Comparison of ENCODE assay signal across 23 cellular contexts in genomic region chr17:29051194-29051593, GRCh38. TPM values are rescaled to one million over a fixed set of nuclear protein-coding genes. Genes with fewer than 3 reads are reported as not detected.
DNase-seq lines count a peak whose midpoint lies in the region; ATAC-seq and TF ChIP-seq lines count a peak whose summit lies in the region.
"Had no signal": no experiment of that assay in that cellular context is flagged by ENCODE, and none has a peak within 500 bp of the region (broad histone marks: within the 10 kb centered on the region; RNA-seq: fewer than 3 reads in every experiment).

No MANE protein-coding gene starts in this region.

- H2BK120ac ChIP-seq in mesendoderm (ENCODE audit: low read depth, low read length) = no peak overlapping the region

- no peaks in the 10 kb centered on the region for H3K9me3 ChIP-seq in sigmoid colon
- no peaks in the 10 kb centered on the region for H3K9me3 ChIP-seq in HAP-1
- H3K9me3 ChIP-seq: Caco-2, MG63, SJSA1 had no signal

- no peak overlapping the region for H3K9ac ChIP-seq in mesendoderm (ENCODE audit: low read length)

- DNase-seq in GM23338 (ENCODE audit: low spot score) = no peak
- DNase-seq in WTC11 (ENCODE audit: low spot score) = no peak
- DNase-seq in mesendoderm = no peak
- DNase-seq in sigmoid colon = no peak
- DNase-seq in HAP-1 (ENCODE audit: low spot score in 2 of 2) = no peak
- DNase-seq in SHP77 (lab: John Stamatoyannopoulos, UW) = no peak
- DNase-seq in NCI-H524 treated with DMSO at 0.1 percent for 48 hours (lab: John Stamatoyannopoulos, UW) = no peak
- DNase-seq: Caco-2; CD4-positive, alpha-beta memory T cell; DMS153; GOT3; Kasumi-1; MG63; NCI-H1048; NCI-H1417 treated with DMSO at 0.1 percent for 48 hours; NCI-H187; NCI-H2107 had no signal

- CTCF ChIA-PET in WTC11 (lab: Charles Lee) = interaction anchor here (0.6 to 2.2 kb wide), 8 partner anchors 8 to 86 kb away, joined by 3 to 10 read pairs (median 4); partner anchors contain the start of gene PIPOX

- no peak overlapping the region for H2BK15ac ChIP-seq in mesendoderm (replicated peaks; ENCODE audit: low read depth)

- H3F3A ChIP-seq in GM23338 (replicated peaks; ENCODE audit: low read depth) = no peaks in the 10 kb centered on the region; the same call in 1 of the 2 replicates

- no peaks in the 10 kb centered on the region for H3K79me1 ChIP-seq in mesendoderm (ENCODE audit: low read length)

- H3K36me3 ChIP-seq in GM23338 (ENCODE audit: insufficient read depth) = no peaks in the 10 kb centered on the region
- H3K36me3 ChIP-seq in mesendoderm (ENCODE audit: control insufficient read depth, insufficient read depth, low read length) = no peaks in the 10 kb centered on the region
- H3K36me3 ChIP-seq in sigmoid colon = no peaks in the 10 kb centered on the region
- H3K36me3 ChIP-seq in HAP-1 (replicated peaks) = no peaks in the 10 kb centered on the region
- H3K36me3 ChIP-seq: MG63, SJSA1 had no signal

- no peak for TF ChIP-seq EP300 in sigmoid colon (IDR thresholded peaks at IDR 0.05)

- H2AK5ac ChIP-seq in mesendoderm (ENCODE audit: low read length) = no peak overlapping the region

- POLR2A ChIA-PET in WTC11 (lab: Charles Lee) = no interaction called here

- H3K4me1 Mint-ChIP-seq in GM23338 (peaks cover 31% of the 10 kb centered on the region), WTC11 (peaks cover 29% of the 10 kb centered on the region)
- H3K4me1 Mint-ChIP-seq: CD4-positive, alpha-beta memory T cell had no signal

- H3K27me3 ChIP-seq in GM23338 (ENCODE audit: insufficient read depth) = no peaks in the 10 kb centered on the region
- H3K27me3 ChIP-seq in mesendoderm (ENCODE audit: insufficient read depth, low read length, poor library complexity) = no peaks in the 10 kb centered on the region
- H3K27me3 ChIP-seq in sigmoid colon = no peaks in the 10 kb centered on the region
- no peaks in the 10 kb centered on the region for H3K27me3 ChIP-seq in HAP-1 (ENCODE audit: low read depth)
- H3K27me3 ChIP-seq: MG63 had no signal

- H4K8ac ChIP-seq in mesendoderm (ENCODE audit: low read depth, low read length) = no peak overlapping the region

- H3K4me2 ChIP-seq in GM23338 (no peak overlapping the region), mesendoderm (ENCODE audit: low read length) (no peak overlapping the region)

- H3K4ac ChIP-seq in mesendoderm (ENCODE audit: low read depth, low read length) = no peak overlapping the region

- intact Hi-C loops in sigmoid colon (cut with DNase I) = no loop called here

- no peaks in the 10 kb centered on the region for H3K79me2 ChIP-seq in GM23338 (replicated peaks; ENCODE audit: insufficient read depth)
- H3K79me2 ChIP-seq in mesendoderm (ENCODE audit: control insufficient read depth, insufficient read depth, low read length) = no peaks in the 10 kb centered on the region

- in situ Hi-C loops in HAP-1 (cut with MboI; ENCODE audit: low sequenced_read_pairs) = no loop called here

- H3K27ac Mint-ChIP-seq in GM23338 (no peak overlapping the region), WTC11 (peak overlapping the region; percentile 43; the same call in 1 of the 2 replicates)
- H3K27ac Mint-ChIP-seq: CD4-positive, alpha-beta memory T cell had no signal

- H3K56ac ChIP-seq in mesendoderm (ENCODE audit: low read length) = peak overlapping the region; percentile 27

- ATAC-seq in GM23338 (no peak), WTC11 (no peak)
- ATAC-seq: Panc1 had no signal

- no peak for TF ChIP-seq POLR2A in sigmoid colon (IDR thresholded peaks at IDR 0.05)

- TF ChIP-seq CTCF in GM23338 (conservative IDR thresholded peaks at IDR 0.05; ENCODE audit: low read depth in 2 of 2) = no peak
- TF ChIP-seq CTCF in WTC11 (IDR thresholded peaks at IDR 0.05) = no peak
- TF ChIP-seq CTCF in sigmoid colon (IDR thresholded peaks at IDR 0.05) = no peak

- H3K4me3 Mint-ChIP-seq in GM23338 (no peak overlapping the region), WTC11 (no peak overlapping the region)
- H3K4me3 Mint-ChIP-seq: CD4-positive, alpha-beta memory T cell had no signal

- H3K27me3 Mint-ChIP-seq in GM23338 (ENCODE audit: insufficient read depth, low read depth, poor library complexity) (peaks cover 13% of the 10 kb centered on the region), WTC11 (ENCODE audit: low read depth) (no peaks in the 10 kb centered on the region)

- no peak overlapping the region for H3K18ac ChIP-seq in mesendoderm (ENCODE audit: low read length)

- peaks cover 23% of the 10 kb centered on the region for H3K4me1 ChIP-seq in GM23338 (ENCODE audit: insufficient read depth)
- H3K4me1 ChIP-seq in mesendoderm (ENCODE audit: control insufficient read depth, low read depth, low read length) = peaks cover 4% of the 10 kb centered on the region
- H3K4me1 ChIP-seq in sigmoid colon = no peaks in the 10 kb centered on the region
- H3K4me1 ChIP-seq in HAP-1 = no peaks in the 10 kb centered on the region; the same call in 1 of the 2 replicates
- H3K4me1 ChIP-seq: SJSA1 had no signal

- H3K9me3 Mint-ChIP-seq in GM23338 (no peaks in the 10 kb centered on the region), WTC11 (no peaks in the 10 kb centered on the region)
- H3K9me3 Mint-ChIP-seq: CD4-positive, alpha-beta memory T cell had no signal

- no peak overlapping the region for H4K5ac ChIP-seq in mesendoderm (ENCODE audit: low read length)

- no peak overlapping the region for H2AFZ ChIP-seq in GM23338

- H3K4me3 ChIP-seq in GM23338 (no peak overlapping the region), mesendoderm (ENCODE audit: low read length) (no peak overlapping the region), sigmoid colon (no peak overlapping the region), HAP-1 (no peak overlapping the region)
- H3K4me3 ChIP-seq: MG63, SJSA1 had no signal

- H3K9me2 ChIP-seq in GM23338 (ENCODE audit: insufficient read depth) = peaks cover 5% of the 10 kb centered on the region; the same call in 1 of the 2 replicates

- H3K36me3 Mint-ChIP-seq in GM23338 (ENCODE audit: low read depth) = peaks cover 17% of the 10 kb centered on the region
- H3K36me3 Mint-ChIP-seq in WTC11 = peaks cover 11% of the 10 kb centered on the region
- H3K36me3 Mint-ChIP-seq: CD4-positive, alpha-beta memory T cell had no signal

- no CpG with 5 or more reads among the region's 12 CpGs for WGBS in mesendoderm (ENCODE audit: extremely low coverage, insufficient coverage, low lambda C conversion rate)
- WGBS in sigmoid colon, 2 donors = 86 to 87% methylated on average over 12 of the region's 12 CpGs

- H4K20me1 ChIP-seq in GM23338 (replicated peaks; ENCODE audit: insufficient read depth) = no peaks in the 10 kb centered on the region

- H2BK5ac ChIP-seq in mesendoderm (ENCODE audit: low read length) = no peak overlapping the region

- H3K23ac ChIP-seq in mesendoderm (ENCODE audit: low read length) = no peak overlapping the region

- H3K27ac ChIP-seq in GM23338 (ENCODE audit: low read depth) (peak overlapping the region; percentile 45; the same call in 1 of the 2 replicates), mesendoderm (ENCODE audit: low read depth, low read length) (no peak overlapping the region), sigmoid colon (no peak overlapping the region)
- H3K27ac ChIP-seq: SJSA1 had no signal

TF ChIP-seq in GM23338, 12 proteins besides CTCF, POLR2A, EP300 and RAD21 (continues in another document):
- no peak for TF ChIP-seq POLR2AphosphoS5 (IDR thresholded peaks at IDR 0.05; ENCODE audit: low read depth)
- no peak for TF ChIP-seq ZNF114 (CRISPR knock-in tag; IDR thresholded peaks at IDR 0.05)

TF ChIP-seq in WTC11, 78 proteins besides CTCF, POLR2A, EP300 and RAD21 (continues in another document):
- no peak for TF ChIP-seq GTF2I (CRISPR knock-in tag; conservative IDR thresholded peaks at IDR 0.05)
- no peak for TF ChIP-seq ETV6 (CRISPR knock-in tag; IDR thresholded peaks at IDR 0.05)
- TF ChIP-seq ERG (CRISPR knock-in tag; IDR thresholded peaks at IDR 0.05) = no peak
- no peak for TF ChIP-seq SP1 (CRISPR knock-in tag; conservative IDR thresholded peaks at IDR 0.05)
- TF ChIP-seq E2F4 (CRISPR knock-in tag; IDR thresholded peaks at IDR 0.05; ENCODE audit: borderline replicate concordance, low read depth) = no peak
- no peak for TF ChIP-seq FOXK1 (CRISPR knock-in tag; IDR thresholded peaks at IDR 0.05)

RNA-seq across cellular contexts. Expression of gene PIPOX, which starts 8.3 kb away (rescaled TPM):
- total RNA-seq in GM23338 (2014; rRNA removed; shearing (Covaris generic)) = 34.6 and 42.8 TPM in 2 replicates
- 22.2 and 22.6 TPM in 2 replicates for polyA plus RNA-seq in GM23338 (2016; fragmentation: Nextera tagmentation; extraction: Ambion mirVana)
- total RNA-seq in WTC11 (2021) = 32.4 to 34.2 TPM (median 34.1 TPM) in 3 replicates
- 10.3 TPM for polyA plus RNA-seq in mesendoderm (2013, experiment 1 of 2)
- polyA plus RNA-seq in mesendoderm (2013, experiment 2 of 2) = 10.9 TPM
- total RNA-seq in sigmoid colon = 10 to 100 TPM in 3 of 4 donors, 1 to 10 TPM in 1; 6.4 to 20.5 (median 11.4) TPM
- 1 to 10 TPM in 1 of 3 donors, under 1 TPM in 1, not detected in 1; 0.71 to 1.2 TPM for polyA plus RNA-seq in sigmoid colon

RNA-seq across cellular contexts. Expression of gene SEZ6, which starts 45.4 kb away (rescaled TPM):
- total RNA-seq in GM23338 (2014; rRNA removed; shearing (Covaris generic)) = 3.1 and 6.5 TPM in 2 replicates
- 1.0 TPM in 2 replicates for polyA plus RNA-seq in GM23338 (2016; fragmentation: Nextera tagmentation; extraction: Ambion mirVana)
- total RNA-seq in WTC11 (2021) = 1.4 to 3.0 TPM (median 1.6 TPM) in 3 replicates
- 0.31 TPM for polyA plus RNA-seq in mesendoderm (2013, experiment 1 of 2)
- 0.36 TPM for polyA plus RNA-seq in mesendoderm (2013, experiment 2 of 2)
- under 1 TPM in 3 of 4 donors, not detected in 1; 0.36 to 0.99 (median 0.41) TPM for total RNA-seq in sigmoid colon
- under 1 TPM in 1 of 3 donors, not detected in 2; 0.67 TPM for polyA plus RNA-seq in sigmoid colon
- total RNA-seq: Caco-2; CD4-positive, alpha-beta memory T cell; Daoy; NCI-H460; SJSA1; T-helper 1 cell treated with Interleukin-12 subunit alpha and Interleukin-12 subunit beta and Interleukin-4 antibody, amounts not matched to agents 30 ng/mL and 1 ng/mL, for 36 hours had no signal
- polyA plus RNA-seq: BJ had no signal
